In genomic region chr17:46106966-46107644, GRCh38 we compare ENCODE assay signal across 14 cellular contexts.
DNase-seq lines count a peak whose midpoint lies in the region; ATAC-seq lines count a peak whose summit lies in the region.
"Had no signal": no experiment of that assay in that cellular context is flagged by ENCODE, and none has a peak within 500 bp of the region (broad histone marks: within the 10 kb centered on the region; RNA-seq: fewer than 3 reads in every experiment).

No MANE protein-coding gene starts in this region.

- H3K36me3 ChIP-seq in iPS-18a (ENCODE audit: control insufficient read depth, low read depth, low read length) = no peaks in the 10 kb centered on the region

- no peak overlapping the region for H3K4me3 Mint-ChIP-seq in activated naive CD8-positive, alpha-beta T cell
- no peak overlapping the region for H3K4me3 Mint-ChIP-seq in activated naive CD8-positive, alpha-beta T cell treated with anti-CD3 and anti-CD28 coated beads for 36 hours
- H3K4me3 Mint-ChIP-seq in activated T-helper 17 cell treated with anti-CD3 and anti-CD28 coated beads, Interleukin-2, amount 50 U/mL, for 72 hours = no peak overlapping the region
- no peak overlapping the region for H3K4me3 Mint-ChIP-seq in stimulated activated naive B cell treated with anti-CD40 and anti-IgM and Interleukin-4, amounts not matched to agents 10 μg/mL and 1 μg/mL and 100 μg/mL, for 72 hours

- H3K9me3 Mint-ChIP-seq in activated naive CD8-positive, alpha-beta T cell (ENCODE audit: low read depth) = no peaks in the 10 kb centered on the region
- peaks cover 2% of the 10 kb centered on the region for H3K9me3 Mint-ChIP-seq in activated naive CD8-positive, alpha-beta T cell treated with anti-CD3 and anti-CD28 coated beads for 36 hours
- no peaks in the 10 kb centered on the region for H3K9me3 Mint-ChIP-seq in activated T-helper 17 cell treated with anti-CD3 and anti-CD28 coated beads, Interleukin-2, amount 50 U/mL, for 72 hours
- no peaks in the 10 kb centered on the region for H3K9me3 Mint-ChIP-seq in stimulated activated naive B cell treated with anti-CD40 and anti-IgM and Interleukin-4, amounts not matched to agents 10 μg/mL and 1 μg/mL and 100 μg/mL, for 72 hours

- peaks cover 48% of the 10 kb centered on the region for H3K4me1 ChIP-seq in iPS-18a (ENCODE audit: control insufficient read depth, low read depth, low read length)

- ATAC-seq in activated T-helper 17 cell treated with anti-CD3 and anti-CD28 coated beads, Interleukin-2, amount 50 U/mL, for 72 hours (replicated peaks) = no peak
- ATAC-seq in stimulated activated naive B cell treated with anti-CD40 and anti-IgM and Interleukin-4, amounts not matched to agents 10 μg/mL and 1 μg/mL and 100 μg/mL, for 72 hours (replicated peaks) = no peak
- no peak for ATAC-seq in GM19467 (IDR thresholded peaks at IDR 0.05; ENCODE audit: unreplicated experiment)

- peaks cover 4% of the 10 kb centered on the region for H3K36me3 Mint-ChIP-seq in activated naive CD8-positive, alpha-beta T cell
- peaks cover 9% of the 10 kb centered on the region for H3K36me3 Mint-ChIP-seq in activated naive CD8-positive, alpha-beta T cell treated with anti-CD3 and anti-CD28 coated beads for 36 hours
- H3K36me3 Mint-ChIP-seq in activated T-helper 17 cell treated with anti-CD3 and anti-CD28 coated beads, Interleukin-2, amount 50 U/mL, for 72 hours (ENCODE audit: low read depth) = no peaks in the 10 kb centered on the region
- peaks cover 3 to 8% of the 10 kb centered on the region in 2 donors for H3K36me3 Mint-ChIP-seq in stimulated activated naive B cell treated with anti-CD40 and anti-IgM and Interleukin-4, amounts not matched to agents 10 μg/mL and 1 μg/mL and 100 μg/mL, for 72 hours

- peaks cover 91% of the 10 kb centered on the region for H3K4me1 Mint-ChIP-seq in activated naive CD8-positive, alpha-beta T cell (ENCODE audit: low read depth)
- H3K4me1 Mint-ChIP-seq in activated naive CD8-positive, alpha-beta T cell treated with anti-CD3 and anti-CD28 coated beads for 36 hours = peaks cover 66% of the 10 kb centered on the region
- H3K4me1 Mint-ChIP-seq in activated T-helper 17 cell treated with anti-CD3 and anti-CD28 coated beads, Interleukin-2, amount 50 U/mL, for 72 hours = peaks cover 58% of the 10 kb centered on the region
- H3K4me1 Mint-ChIP-seq in stimulated activated naive B cell treated with anti-CD40 and anti-IgM and Interleukin-4, amounts not matched to agents 10 μg/mL and 1 μg/mL and 100 μg/mL, for 72 hours = peaks cover 42 to 80% of the 10 kb centered on the region in 2 donors

- no peak overlapping the region for H3K9ac ChIP-seq in iPS-18a (ENCODE audit: low read length)

- peak overlapping the region; percentile 43 for H3K27ac Mint-ChIP-seq in activated naive CD8-positive, alpha-beta T cell
- no peak overlapping the region for H3K27ac Mint-ChIP-seq in activated naive CD8-positive, alpha-beta T cell treated with anti-CD3 and anti-CD28 coated beads for 36 hours
- peak overlapping the region; percentile 0 for H3K27ac Mint-ChIP-seq in activated T-helper 17 cell treated with anti-CD3 and anti-CD28 coated beads, Interleukin-2, amount 50 U/mL, for 72 hours
- H3K27ac Mint-ChIP-seq in stimulated activated naive B cell treated with anti-CD40 and anti-IgM and Interleukin-4, amounts not matched to agents 10 μg/mL and 1 μg/mL and 100 μg/mL, for 72 hours = peak overlapping the region; percentile 1

- peak overlapping the region; percentile 11 for H3K4me3 ChIP-seq in iPS-18a (ENCODE audit: low read length)

- H3K27ac ChIP-seq in iPS-18a (ENCODE audit: low read length) = peak overlapping the region; percentile 72
- H3K27ac ChIP-seq: WERI-Rb-1 had no signal

- DNase-seq in activated naive CD8-positive, alpha-beta T cell treated with anti-CD3 and anti-CD28 coated beads for 36 hours = no peak
- DNase-seq in stimulated activated naive B cell treated with anti-CD40 and anti-IgM and Interleukin-4, amounts not matched to agents 10 μg/mL and 1 μg/mL and 100 μg/mL, for 72 hours = no peak
- DNase-seq in NCI-H2107 (lab: John Stamatoyannopoulos, UW) = no peak
- no peak for DNase-seq in activated naive CD4-positive, alpha-beta T cell treated with anti-CD3 and anti-CD28 coated beads, Interleukin-2, amount 50 U/mL, for 16 hours
- DNase-seq: cerebellar nuclear complex, left cardiac atrium, NCI-H1092, NCI-H524 treated with DMSO at 0.1 percent for 48 hours, nucleus accumbens, WERI-Rb-1 had no signal

- no peaks in the 10 kb centered on the region for H3K9me3 ChIP-seq in iPS-18a (ENCODE audit: control insufficient read depth, low read depth, low read length)

- H3K27me3 ChIP-seq in iPS-18a (ENCODE audit: control insufficient read depth, insufficient read depth, low read length) = no peaks in the 10 kb centered on the region

- H3K27me3 Mint-ChIP-seq in activated naive CD8-positive, alpha-beta T cell = no peaks in the 10 kb centered on the region
- H3K27me3 Mint-ChIP-seq in activated naive CD8-positive, alpha-beta T cell treated with anti-CD3 and anti-CD28 coated beads for 36 hours = no peaks in the 10 kb centered on the region
- H3K27me3 Mint-ChIP-seq in activated T-helper 17 cell treated with anti-CD3 and anti-CD28 coated beads, Interleukin-2, amount 50 U/mL, for 72 hours = no peaks in the 10 kb centered on the region
- H3K27me3 Mint-ChIP-seq in stimulated activated naive B cell treated with anti-CD40 and anti-IgM and Interleukin-4, amounts not matched to agents 10 μg/mL and 1 μg/mL and 100 μg/mL, for 72 hours = no peaks in the 10 kb centered on the region
